Comparison of ENCODE assay signal across 15 cellular contexts in the genomic region with DNA sequence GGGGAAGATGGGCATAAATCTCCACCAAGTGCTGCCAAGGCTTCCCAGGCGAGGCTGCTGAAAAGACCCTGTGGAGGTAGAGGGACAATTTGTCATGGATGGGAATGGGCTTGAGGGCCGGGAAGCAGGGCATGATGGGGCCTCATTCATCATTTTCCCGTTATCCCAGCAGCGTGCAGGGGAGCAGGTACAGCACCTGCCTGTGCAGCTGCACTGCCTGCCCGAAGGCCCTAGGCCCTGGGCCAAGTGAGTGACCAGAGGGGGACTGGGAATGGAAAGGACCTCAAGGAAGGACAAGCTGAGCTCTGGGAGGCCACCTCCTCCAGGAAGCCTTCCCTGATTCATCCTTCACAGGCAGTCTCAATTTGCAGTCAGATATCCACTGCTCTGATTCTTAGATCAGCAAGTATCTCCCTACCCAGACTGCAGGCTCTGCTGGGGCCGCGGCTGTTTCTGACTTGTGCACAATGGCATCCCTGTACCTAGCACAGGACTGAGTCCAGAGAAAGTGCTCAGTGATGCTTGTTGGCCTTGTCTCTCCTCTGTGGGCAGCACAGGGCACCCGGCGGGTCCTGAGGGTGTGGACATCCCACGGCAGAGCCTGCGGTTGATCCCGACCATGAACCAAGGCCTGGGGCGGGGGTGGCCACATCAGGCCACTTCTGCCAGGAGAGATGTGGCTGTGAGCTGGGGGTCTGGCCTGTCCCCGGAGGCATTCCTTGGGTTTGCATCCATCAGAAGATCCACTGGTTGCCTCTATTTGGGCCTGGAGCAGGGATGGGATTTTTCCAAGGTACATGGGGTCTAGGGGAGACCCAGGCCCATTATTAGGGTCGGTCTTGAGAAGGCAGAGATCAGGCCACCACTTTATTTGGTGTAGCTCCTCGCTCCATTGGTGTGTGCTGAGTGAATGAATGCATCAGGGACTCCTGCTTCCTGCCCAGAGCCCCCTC.
DNase-seq lines count a peak whose midpoint lies in the region; ATAC-seq and TF ChIP-seq lines count a peak whose summit lies in the region.
"Had no signal": no experiment of that assay in that cellular context is flagged by ENCODE, and none has a peak within 500 bp of the region (broad histone marks: within the 10 kb centered on the region; RNA-seq: fewer than 3 reads in every experiment).

No MANE protein-coding gene starts in this region.

- peaks cover 40% of the 10 kb centered on the region for H3K4me1 Mint-ChIP-seq in chondrocyte (ENCODE audit: low read depth)

- no peaks in the 10 kb centered on the region for H3K36me3 Mint-ChIP-seq in chondrocyte (ENCODE audit: low read depth)
- H3K36me3 Mint-ChIP-seq: activated naive CD8-positive, alpha-beta T cell; stimulated activated effector memory CD8-positive, alpha-beta T cell treated with anti-CD3 and anti-CD28 coated beads, Interleukin-12 subunit alpha, Interleukin-12 subunit beta, amount 100 ng/mL, for 72 hours had no signal

- TF ChIP-seq CTCF in chondrocyte (IDR thresholded peaks at IDR 0.05) (no peak), omental fat pad (IDR thresholded peaks at IDR 0.05) (no peak)

- H3K27me3 Mint-ChIP-seq in chondrocyte (ENCODE audit: low read depth) = no peaks in the 10 kb centered on the region

- no peak overlapping the region for H3K27ac Mint-ChIP-seq in chondrocyte (ENCODE audit: unreplicated experiment)
- H3K27ac Mint-ChIP-seq: activated naive CD8-positive, alpha-beta T cell; stimulated activated effector memory CD8-positive, alpha-beta T cell treated with anti-CD3 and anti-CD28 coated beads, Interleukin-12 subunit alpha, Interleukin-12 subunit beta, amount 100 ng/mL, for 72 hours; T-helper 1 cell treated with Interleukin-12 subunit alpha and Interleukin-12 subunit beta and Interleukin-4 antibody, amounts not matched to agents 30 μg/mL and 1 μg/mL, for 36 hours had no signal

- ATAC-seq in Right ventricle myocardium inferior = no peak
- ATAC-seq in Right ventricle myocardium superior (ENCODE audit: poor library complexity) = no peak
- ATAC-seq in omental fat pad (ENCODE audit: low FRiP score) = no peak
- ATAC-seq in HG03095 (IDR thresholded peaks at IDR 0.05; ENCODE audit: unreplicated experiment) = no peak
- ATAC-seq: stimulated activated effector memory CD8-positive, alpha-beta T cell treated with anti-CD3 and anti-CD28 coated beads, Interleukin-12 subunit alpha, Interleukin-12 subunit beta, amount 100 ng/mL, for 72 hours had no signal

- intact Hi-C loops in Right ventricle myocardium inferior (cut with DNase I) = no loop called here
- intact Hi-C loops in Right ventricle myocardium superior (cut with DNase I) = no loop called here

- no peak overlapping the region for H3K4me3 Mint-ChIP-seq in chondrocyte (ENCODE audit: unreplicated experiment)
- H3K4me3 Mint-ChIP-seq: activated naive CD8-positive, alpha-beta T cell; stimulated activated effector memory CD8-positive, alpha-beta T cell treated with anti-CD3 and anti-CD28 coated beads, Interleukin-12 subunit alpha, Interleukin-12 subunit beta, amount 100 ng/mL, for 72 hours; T-helper 1 cell treated with Interleukin-12 subunit alpha and Interleukin-12 subunit beta and Interleukin-4 antibody, amounts not matched to agents 30 μg/mL and 1 μg/mL, for 36 hours had no signal

- no peaks in the 10 kb centered on the region for H3K9me3 Mint-ChIP-seq in chondrocyte (ENCODE audit: low read depth)
- H3K9me3 Mint-ChIP-seq: stimulated activated effector memory CD8-positive, alpha-beta T cell treated with anti-CD3 and anti-CD28 coated beads, Interleukin-12 subunit alpha, Interleukin-12 subunit beta, amount 100 ng/mL, for 72 hours; T-helper 1 cell treated with Interleukin-12 subunit alpha and Interleukin-12 subunit beta and Interleukin-4 antibody, amounts not matched to agents 30 μg/mL and 1 μg/mL, for 36 hours had no signal

- DNase-seq in Right ventricle myocardium inferior (ENCODE audit: missing footprints) = peak; percentile 45
- no peak for DNase-seq in Right ventricle myocardium superior
- peak; percentile 67 for DNase-seq in chondrocyte (ENCODE audit: low spot score)
- peak; percentile 10 for DNase-seq in omental fat pad (ENCODE audit: low spot score)
- DNase-seq in ureter (ENCODE audit: low spot score) = peak; percentile 31
- no peak for DNase-seq in SKM-1 treated with dmso at 0.1 percent for 144 hours (lab: John Stamatoyannopoulos, UW; ENCODE audit: unreplicated experiment)
- no peak for DNase-seq in NCI-H187 (lab: John Stamatoyannopoulos, UW)
- DNase-seq: hypothalamus, NCI-H146, NCI-H226, small intestine had no signal

Comparison
In these comparisons a context has a peak if more than half of its experiments do, and no peak if none do; other contexts are left out.
1. DNase-seq: peak in Right ventricle myocardium inferior (single experiment), chondrocyte (single experiment), omental fat pad (single experiment) and ureter (single experiment); none in Right ventricle myocardium superior (single experiment), SKM-1 treated with dmso at 0.1 percent for 144 hours (single experiment) and NCI-H187 (0 of 2).